ENCODE assay signal across 13 cellular contexts in genomic region chr14:61552196-61552595, GRCh38.
DNase-seq lines count a peak whose midpoint lies in the region; ATAC-seq and TF ChIP-seq lines count a peak whose summit lies in the region.
"Had no signal": no experiment of that assay in that cellular context is flagged by ENCODE, and none has a peak within 500 bp of the region (broad histone marks: within the 10 kb centered on the region; RNA-seq: fewer than 3 reads in every experiment).

No MANE protein-coding gene starts in this region.

- no peak for TF ChIP-seq POLR2A in erythroblast (IDR thresholded peaks at IDR 0.05; ENCODE audit: low read length)

- no peaks in the 10 kb centered on the region for H3K27me3 Mint-ChIP-seq in activated CD4-positive, alpha-beta T cell treated with anti-CD3 and anti-CD28 coated beads for 36 hours
- H3K27me3 Mint-ChIP-seq in activated T-helper 1 cell treated with anti-CD3 and anti-CD28 coated beads, Interleukin-12 subunit alpha, Interleukin-12 subunit beta, Interleukin-2, Interleukin-4 antibody, amounts not matched to agents 30 ng/mL and 10 ng/mL and 1 ng/mL, durations not matched to agents 14 hours and 24 hours and 36 hours (ENCODE audit: insufficient read depth): no peaks in the 10 kb centered on the region
- no peaks in the 10 kb centered on the region for H3K27me3 Mint-ChIP-seq in stimulated activated naive CD8-positive, alpha-beta T cell treated with anti-CD3 and anti-CD28 coated beads, Interleukin-15, amount 100 ng/mL, for 72 hours

- no peak for TF ChIP-seq CTCF in A673 (conservative IDR thresholded peaks at IDR 0.05; ENCODE audit: low read depth, low read length)

- H3K27ac ChIP-seq in right cardiac atrium (ENCODE audit: low read length): peak overlapping the region; percentile 11
- no peak overlapping the region for H3K27ac ChIP-seq in A673 (ENCODE audit: low read depth, low read length, poor library complexity, severe bottlenecking)

- no peaks in the 10 kb centered on the region for H3K27me3 ChIP-seq in right cardiac atrium (ENCODE audit: control insufficient read depth, insufficient read depth)
- H3K27me3 ChIP-seq in A673 (replicated peaks; ENCODE audit: insufficient read depth, low read depth, low read length, poor library complexity): no peaks in the 10 kb centered on the region

- H3K4me3 ChIP-seq in right cardiac atrium (ENCODE audit: low read length) (no peak overlapping the region), A673 (ENCODE audit: low read depth, low read length, poor library complexity, severe bottlenecking) (no peak overlapping the region)
- H3K4me3 ChIP-seq: mucosa of descending colon had no signal

- intact Hi-C loops in activated CD4-positive, alpha-beta T cell treated with anti-CD3 and anti-CD28 coated beads for 36 hours (cut with DNase I, micrococcal nuclease): no loop called here
- intact Hi-C loops in activated T-helper 1 cell treated with anti-CD3 and anti-CD28 coated beads, Interleukin-12 subunit alpha, Interleukin-12 subunit beta, Interleukin-2, Interleukin-4 antibody, amounts not matched to agents 30 ng/mL and 10 ng/mL and 1 ng/mL, durations not matched to agents 14 hours and 24 hours and 36 hours (cut with micrococcal nuclease): no loop called here
- intact Hi-C loops in right cardiac atrium (cut with DNase I) (no loop called here), A673 (cut with micrococcal nuclease; ENCODE audit: unreplicated experiment) (no loop called here)

- ATAC-seq in activated CD4-positive, alpha-beta T cell treated with anti-CD3 and anti-CD28 coated beads for 36 hours: no peak
- peak in 1 of 2 donors; percentile 6 for ATAC-seq in right cardiac atrium
- no peak for ATAC-seq in stimulated activated naive CD8-positive, alpha-beta T cell treated with anti-CD3 and anti-CD28 coated beads, Interleukin-15, amount 100 ng/mL, for 72 hours
- ATAC-seq in HG03520 (IDR thresholded peaks at IDR 0.05; ENCODE audit: unreplicated experiment): no peak

- DNase-seq in activated CD4-positive, alpha-beta T cell treated with anti-CD3 and anti-CD28 coated beads for 36 hours: no peak
- DNase-seq in activated CD4-positive, alpha-beta T cell treated with anti-CD3 and anti-CD28 coated beads for 1 hour: no peak
- no peak for DNase-seq in activated T-helper 1 cell treated with anti-CD3 and anti-CD28 coated beads, Interleukin-12 subunit alpha, Interleukin-12 subunit beta, Interleukin-2, Interleukin-4 antibody, amounts not matched to agents 30 ng/mL and 10 ng/mL and 1 ng/mL, durations not matched to agents 14 hours and 24 hours and 36 hours (ENCODE audit: low spot score)
- DNase-seq in right cardiac atrium (no peak), erythroblast (lab: John Stamatoyannopoulos, UW) (no peak), A673 (ENCODE audit: low spot score) (no peak)
- no peak for DNase-seq in stimulated activated naive CD8-positive, alpha-beta T cell treated with anti-CD3 and anti-CD28 coated beads, Interleukin-15, amount 100 ng/mL, for 72 hours
- DNase-seq: ACHN; activated CD4-positive, alpha-beta T cell treated with anti-CD3 and anti-CD28 coated beads for 48 hours; central memory CD4-positive, alpha-beta T cell; NCI-H1436 treated with DMSO at 0.1 percent for 48 hours had no signal

- H3K27ac Mint-ChIP-seq in activated CD4-positive, alpha-beta T cell treated with anti-CD3 and anti-CD28 coated beads for 36 hours: peak overlapping the region; percentile 96
- H3K27ac Mint-ChIP-seq in activated T-helper 1 cell treated with anti-CD3 and anti-CD28 coated beads, Interleukin-12 subunit alpha, Interleukin-12 subunit beta, Interleukin-2, Interleukin-4 antibody, amounts not matched to agents 30 ng/mL and 10 ng/mL and 1 ng/mL, durations not matched to agents 14 hours and 24 hours and 36 hours: peak overlapping the region; percentile 93
- peak overlapping the region; percentile 97 to 99 for H3K27ac Mint-ChIP-seq in stimulated activated naive CD8-positive, alpha-beta T cell treated with anti-CD3 and anti-CD28 coated beads, Interleukin-15, amount 100 ng/mL, for 72 hours

- H3K4me1 ChIP-seq in right cardiac atrium (ENCODE audit: control insufficient read depth, insufficient read depth, low read length): peaks cover 15% of the 10 kb centered on the region
- H3K4me1 ChIP-seq in A673 (ENCODE audit: insufficient read depth, low read length, poor library complexity, severe bottlenecking): peaks cover 4% of the 10 kb centered on the region

- BruUV-seq in A673 (replicated peaks; lab: Mats Ljungman, UMichigan): no TSS peak

- no peaks in the 10 kb centered on the region for H3K36me3 ChIP-seq in A673 (ENCODE audit: insufficient read depth, low read length, poor library complexity, severe bottlenecking)

- 79% methylated on average over 4 of the region's 4 CpGs for WGBS in right cardiac atrium

- CTCF ChIA-PET in activated CD4-positive, alpha-beta T cell treated with anti-CD3 and anti-CD28 coated beads for 36 hours (lab: Charles Lee): interaction anchor here (0.6 to 1.9 kb wide), 9 partner anchors 8 to 178 kb away, joined by 3 to 7 read pairs (median 4); no protein-coding TSS in a partner anchor
- CTCF ChIA-PET in A673 (lab: Charles Lee): interaction anchor here (0.7 kb wide), 1 partner anchor 8 kb away, joined by 5 read pairs; no protein-coding TSS in a partner anchor

- no peaks in the 10 kb centered on the region for H3K9me3 ChIP-seq in right cardiac atrium (ENCODE audit: control insufficient read depth, low read length)
- no peaks in the 10 kb centered on the region for H3K9me3 ChIP-seq in A673 (ENCODE audit: low read depth, low read length, poor library complexity, severe bottlenecking)
- H3K9me3 ChIP-seq: mucosa of descending colon had no signal

- peaks cover 54% of the 10 kb centered on the region for H3K4me1 Mint-ChIP-seq in activated CD4-positive, alpha-beta T cell treated with anti-CD3 and anti-CD28 coated beads for 36 hours
- H3K4me1 Mint-ChIP-seq in activated T-helper 1 cell treated with anti-CD3 and anti-CD28 coated beads, Interleukin-12 subunit alpha, Interleukin-12 subunit beta, Interleukin-2, Interleukin-4 antibody, amounts not matched to agents 30 ng/mL and 10 ng/mL and 1 ng/mL, durations not matched to agents 14 hours and 24 hours and 36 hours (ENCODE audit: low read depth): peaks cover 75% of the 10 kb centered on the region
- H3K4me1 Mint-ChIP-seq in stimulated activated naive CD8-positive, alpha-beta T cell treated with anti-CD3 and anti-CD28 coated beads, Interleukin-15, amount 100 ng/mL, for 72 hours: peaks cover 74% of the 10 kb centered on the region

- POLR2A ChIA-PET in activated CD4-positive, alpha-beta T cell treated with anti-CD3 and anti-CD28 coated beads for 36 hours (lab: Charles Lee): interaction anchor here (1.0 to 1.6 kb wide), 4 partner anchors 11 to 40 kb away, joined by 3 to 7 read pairs (median 5); no protein-coding TSS in a partner anchor
- POLR2A ChIA-PET in A673 (lab: Charles Lee; ENCODE audit: low non-redundant PET): interaction anchor here (0.6 kb wide), 1 partner anchor 52 kb away, joined by 3 read pairs; no protein-coding TSS in a partner anchor

- H3K4me3 Mint-ChIP-seq in activated CD4-positive, alpha-beta T cell treated with anti-CD3 and anti-CD28 coated beads for 36 hours: no peak overlapping the region
- H3K4me3 Mint-ChIP-seq in activated T-helper 1 cell treated with anti-CD3 and anti-CD28 coated beads, Interleukin-12 subunit alpha, Interleukin-12 subunit beta, Interleukin-2, Interleukin-4 antibody, amounts not matched to agents 30 ng/mL and 10 ng/mL and 1 ng/mL, durations not matched to agents 14 hours and 24 hours and 36 hours: no peak overlapping the region
- H3K4me3 Mint-ChIP-seq in stimulated activated naive CD8-positive, alpha-beta T cell treated with anti-CD3 and anti-CD28 coated beads, Interleukin-15, amount 100 ng/mL, for 72 hours: peak overlapping the region; percentile 65 to 73

- H3K9me3 Mint-ChIP-seq in activated CD4-positive, alpha-beta T cell treated with anti-CD3 and anti-CD28 coated beads for 36 hours (ENCODE audit: low read depth): no peaks in the 10 kb centered on the region
- no peaks in the 10 kb centered on the region for H3K9me3 Mint-ChIP-seq in activated T-helper 1 cell treated with anti-CD3 and anti-CD28 coated beads, Interleukin-12 subunit alpha, Interleukin-12 subunit beta, Interleukin-2, Interleukin-4 antibody, amounts not matched to agents 30 ng/mL and 10 ng/mL and 1 ng/mL, durations not matched to agents 14 hours and 24 hours and 36 hours
- peaks cover 0 to under 1% of the 10 kb centered on the region in 2 donors for H3K9me3 Mint-ChIP-seq in stimulated activated naive CD8-positive, alpha-beta T cell treated with anti-CD3 and anti-CD28 coated beads, Interleukin-15, amount 100 ng/mL, for 72 hours

- peaks cover 64% of the 10 kb centered on the region for H3K36me3 Mint-ChIP-seq in activated CD4-positive, alpha-beta T cell treated with anti-CD3 and anti-CD28 coated beads for 36 hours (ENCODE audit: low read depth)
- H3K36me3 Mint-ChIP-seq in activated T-helper 1 cell treated with anti-CD3 and anti-CD28 coated beads, Interleukin-12 subunit alpha, Interleukin-12 subunit beta, Interleukin-2, Interleukin-4 antibody, amounts not matched to agents 30 ng/mL and 10 ng/mL and 1 ng/mL, durations not matched to agents 14 hours and 24 hours and 36 hours (ENCODE audit: low read depth): peaks cover 61% of the 10 kb centered on the region

Comparison
In these comparisons a context has a peak if more than half of its experiments do, and no peak if none do; other contexts are left out.
1. H3K4me3 Mint-ChIP-seq: peak in stimulated activated naive CD8-positive, alpha-beta T cell treated with anti-CD3 and anti-CD28 coated beads, Interleukin-15, amount 100 ng/mL, for 72 hours (2 of 2); none in activated CD4-positive, alpha-beta T cell treated with anti-CD3 and anti-CD28 coated beads for 36 hours (single experiment) and activated T-helper 1 cell treated with anti-CD3 and anti-CD28 coated beads, Interleukin-12 subunit alpha, Interleukin-12 subunit beta, Interleukin-2, Interleukin-4 antibody, amounts not matched to agents 30 ng/mL and 10 ng/mL and 1 ng/mL, durations not matched to agents 14 hours and 24 hours and 36 hours (single experiment).
2. Peak in every context shown above with its lines, with median percentiles within 50 percentile points of each other: H3K27ac Mint-ChIP-seq.